ENCODE assay signal across 8 cellular contexts in the genomic region with DNA sequence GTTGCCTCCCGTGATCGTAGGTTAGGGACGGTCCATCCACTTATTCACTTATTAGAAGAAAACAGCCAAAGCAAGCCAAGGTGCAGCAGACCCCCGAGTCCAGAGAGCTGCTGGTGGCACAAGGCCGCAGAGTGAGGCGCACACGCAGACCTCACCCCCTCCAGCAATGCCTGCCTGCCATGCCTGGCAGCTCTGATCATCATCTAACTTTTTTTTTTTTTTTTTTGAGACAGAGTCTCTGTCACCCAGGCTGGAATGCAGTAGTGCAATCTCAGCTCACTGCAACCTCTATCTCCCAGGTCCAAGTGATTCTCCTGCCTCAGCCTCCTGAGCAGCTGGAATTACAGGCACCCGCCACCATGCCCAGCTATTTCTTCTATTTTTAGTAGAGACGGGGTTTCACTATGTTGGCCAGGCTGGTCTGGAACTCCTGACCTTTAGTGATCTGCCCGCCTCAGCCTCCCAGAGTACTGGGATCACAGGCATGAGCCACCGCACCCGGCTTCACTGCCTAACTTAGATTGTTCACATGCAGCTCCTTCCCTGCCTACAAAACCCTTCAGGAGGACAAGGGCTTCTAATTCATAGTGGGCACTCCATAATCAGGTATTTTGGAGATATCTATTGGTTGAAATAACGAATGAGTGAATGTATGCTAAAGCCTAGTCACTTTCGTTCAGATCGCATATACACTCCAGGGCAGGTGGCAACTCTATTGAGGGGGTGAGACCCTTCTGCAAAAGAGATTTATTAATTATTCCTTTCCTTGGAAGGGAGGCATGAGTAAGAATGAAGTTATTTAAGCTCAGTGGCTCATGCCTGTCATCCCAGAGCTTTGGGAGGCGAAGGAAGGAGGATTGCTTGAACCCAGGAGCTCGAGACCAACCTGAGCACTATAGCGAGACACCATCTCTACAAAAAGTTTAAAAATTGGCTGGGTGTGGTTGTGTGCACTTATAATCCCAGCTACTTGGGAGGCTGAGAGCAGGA. TPM values are rescaled to one million over a fixed set of nuclear protein-coding genes. Genes with fewer than 3 reads are reported as not detected.
A peak's percentile ranks its signal among the peaks of the same experiment; 100 is the strongest.
DNase-seq lines count a peak whose midpoint lies in the region; ATAC-seq and TF ChIP-seq lines count a peak whose summit lies in the region.
"Had no signal": no experiment of that assay in that cellular context is flagged by ENCODE, and none has a peak within 500 bp of the region (broad histone marks: within the 10 kb centered on the region; RNA-seq: fewer than 3 reads in every experiment).

No MANE protein-coding gene starts in this region.

- no peak for ATAC-seq in activated T-cell treated with anti-CD3 and anti-CD28 coated beads, Interleukin-2, amount 50 U/mL, for 72 hours (replicated peaks in 1 of 2)
- no peak for ATAC-seq in activated CD8-positive, alpha-beta T cell treated with anti-CD3 and anti-CD28 coated beads for 36 hours

- peak overlapping the region in 1 of 2 donors; percentile 17 for H3K4me3 Mint-ChIP-seq in activated T-cell treated with anti-CD3 and anti-CD28 coated beads, Interleukin-2, amount 50 U/mL, for 72 hours
- H3K4me3 Mint-ChIP-seq in activated CD8-positive, alpha-beta T cell treated with anti-CD3 and anti-CD28 coated beads for 36 hours, result no peak overlapping the region

- DNase-seq in M059J (ENCODE audit: low read depth), result peak; percentile 50
- DNase-seq in brain microvascular endothelial cell, result no peak
- no peak for DNase-seq in transverse colon
- no peak for DNase-seq in activated T-cell treated with anti-CD3 and anti-CD28 coated beads, Interleukin-2, amount 50 U/mL, for 72 hours
- DNase-seq in NCI-H524 (lab: John Stamatoyannopoulos, UW), result no peak
- DNase-seq in activated CD8-positive, alpha-beta T cell treated with anti-CD3 and anti-CD28 coated beads for 36 hours, result no peak

- H3K27ac ChIP-seq in brain microvascular endothelial cell, result peak overlapping the region; percentile 89
- peak overlapping the region; percentile 96 for H3K27ac ChIP-seq in mesodermal cell (ENCODE audit: low read depth, low read length, severe bottlenecking)
- H3K27ac ChIP-seq in transverse colon, result peak overlapping the region; percentile 51 to 79 (median 71)

- H3K4me3 ChIP-seq in brain microvascular endothelial cell (ENCODE audit: low read depth, low read length), result peak overlapping the region; percentile 22
- H3K4me3 ChIP-seq in mesodermal cell (ENCODE audit: extremely low read depth, insufficient read depth, low read length, poor library complexity, severe bottlenecking), result no peak overlapping the region
- H3K4me3 ChIP-seq in transverse colon, result no peak overlapping the region
- H3K4me3 ChIP-seq: body of pancreas had no signal

- intact Hi-C loops in transverse colon (cut with DNase I; ENCODE audit: low total_unique reads), result no loop called here
- intact Hi-C loops in activated CD8-positive, alpha-beta T cell treated with anti-CD3 and anti-CD28 coated beads for 36 hours (cut with micrococcal nuclease), result no loop called here

- H3K4me1 Mint-ChIP-seq in activated T-cell treated with anti-CD3 and anti-CD28 coated beads, Interleukin-2, amount 50 U/mL, for 72 hours (ENCODE audit: low read depth), result peaks cover 18% of the 10 kb centered on the region
- H3K4me1 Mint-ChIP-seq in activated CD8-positive, alpha-beta T cell treated with anti-CD3 and anti-CD28 coated beads for 36 hours (ENCODE audit: low read depth), result peaks cover 10% of the 10 kb centered on the region

- POLR2A ChIA-PET in activated CD8-positive, alpha-beta T cell treated with anti-CD3 and anti-CD28 coated beads for 36 hours (lab: Charles Lee), result no interaction called here

- WGBS in mesodermal cell (ENCODE audit: insufficient coverage in 2 of 2), 2 experiments, result 88 to 90% methylated on average over 11 to 15 of the region's 18 CpGs
- 80 to 91% methylated on average over 4 to 18 of the region's 18 CpGs for WGBS in transverse colon (ENCODE audit: low coverage in 1 of 2), 2 donors

- no peak for TF ChIP-seq POLR2A in transverse colon (IDR thresholded peaks at IDR 0.05)

- H3K9me3 ChIP-seq in mesodermal cell (ENCODE audit: control insufficient read depth, low read length) (no peaks in the 10 kb centered on the region), transverse colon (no peaks in the 10 kb centered on the region)
- H3K9me3 ChIP-seq: body of pancreas had no signal

- peaks cover 30% of the 10 kb centered on the region for H3K27me3 Mint-ChIP-seq in activated T-cell treated with anti-CD3 and anti-CD28 coated beads, Interleukin-2, amount 50 U/mL, for 72 hours (ENCODE audit: low read depth)
- peaks cover 22% of the 10 kb centered on the region for H3K27me3 Mint-ChIP-seq in activated CD8-positive, alpha-beta T cell treated with anti-CD3 and anti-CD28 coated beads for 36 hours

- no peak for TF ChIP-seq EP300 in transverse colon (IDR thresholded peaks at IDR 0.05; ENCODE audit: low read depth)

- H3K36me3 ChIP-seq in brain microvascular endothelial cell (replicated peaks), result no peaks in the 10 kb centered on the region
- H3K36me3 ChIP-seq in mesodermal cell (ENCODE audit: control insufficient read depth, insufficient read depth, low read length), result no peaks in the 10 kb centered on the region
- no peaks in the 10 kb centered on the region for H3K36me3 ChIP-seq in transverse colon

- TF ChIP-seq CTCF in brain microvascular endothelial cell (IDR thresholded peaks at IDR 0.05; ENCODE audit: low read depth, low read length, missing control alignments) (no peak), transverse colon (IDR thresholded peaks at IDR 0.05) (no peak)
- TF ChIP-seq CTCF in activated CD8-positive, alpha-beta T cell treated with anti-CD3 and anti-CD28 coated beads for 36 hours (IDR thresholded peaks at IDR 0.05), result no peak

- H3K27ac Mint-ChIP-seq in activated T-cell treated with anti-CD3 and anti-CD28 coated beads, Interleukin-2, amount 50 U/mL, for 72 hours, result no peak overlapping the region
- no peak overlapping the region for H3K27ac Mint-ChIP-seq in activated CD8-positive, alpha-beta T cell treated with anti-CD3 and anti-CD28 coated beads for 36 hours

- CTCF ChIA-PET in activated CD8-positive, alpha-beta T cell treated with anti-CD3 and anti-CD28 coated beads for 36 hours (lab: Charles Lee), result interaction anchor here (0.6 to 1.4 kb wide), 4 partner anchors 24 to 190 kb away, joined by 3 to 4 read pairs (median 4); no protein-coding TSS in a partner anchor

- H3K4me1 ChIP-seq in mesodermal cell (ENCODE audit: control insufficient read depth, insufficient read depth, low read length, poor library complexity, severe bottlenecking) (peaks cover 25% of the 10 kb centered on the region), transverse colon (peaks cover 6 to 19% (median 12%) of the 10 kb centered on the region in 4 donors)

- no peaks in the 10 kb centered on the region for H3K36me3 Mint-ChIP-seq in activated T-cell treated with anti-CD3 and anti-CD28 coated beads, Interleukin-2, amount 50 U/mL, for 72 hours (ENCODE audit: insufficient read depth in 2 of 2)
- no peaks in the 10 kb centered on the region for H3K36me3 Mint-ChIP-seq in activated CD8-positive, alpha-beta T cell treated with anti-CD3 and anti-CD28 coated beads for 36 hours (ENCODE audit: low read depth)

- H3K27me3 ChIP-seq in brain microvascular endothelial cell (replicated peaks) (no peaks in the 10 kb centered on the region), transverse colon (no peaks in the 10 kb centered on the region)
- H3K27me3 ChIP-seq: body of pancreas had no signal

- H3K9me3 Mint-ChIP-seq in activated T-cell treated with anti-CD3 and anti-CD28 coated beads, Interleukin-2, amount 50 U/mL, for 72 hours, result no peaks in the 10 kb centered on the region
- H3K9me3 Mint-ChIP-seq in activated CD8-positive, alpha-beta T cell treated with anti-CD3 and anti-CD28 coated beads for 36 hours, result no peaks in the 10 kb centered on the region

- in situ Hi-C loops in brain microvascular endothelial cell (cut with HindIII; ENCODE audit: low pct_ligation_motif_present, low sequenced_read_pairs) (no loop called here), transverse colon (cut with MboI; ENCODE audit: low pct_ligation_motif_present in 1 of 4, low pct_unique_long_range_greater_than_20kb in 1 of 4, low sequenced_read_pairs in 3 of 4) (no loop called here)

RNA-seq across cellular contexts. Expression of gene TRIM56, which starts 15.9 kb away (rescaled TPM):
- 4.2 and 11.9 TPM in 2 replicates for total RNA-seq in M059J (2014; rRNA removed; shearing (Covaris generic))
- 4.3 TPM for polyA plus RNA-seq in mesodermal cell (2013, experiment 1 of 2)
- 4.8 TPM for polyA plus RNA-seq in mesodermal cell (2013, experiment 2 of 2)
- 10 to 100 TPM; 23.8 to 50.0 (median 35.1) TPM for total RNA-seq in transverse colon
- 10 to 100 TPM; 44.5 to 50.2 TPM for total RNA-seq in activated T-cell treated with anti-CD3 and anti-CD28 coated beads, Interleukin-2, amount 50 U/mL, for 72 hours
- total RNA-seq in activated CD8-positive, alpha-beta T cell treated with anti-CD3 and anti-CD28 coated beads for 36 hours, result 10 to 100 TPM; 40.1 to 42.3 TPM

RNA-seq across cellular contexts. Expression of gene SERPINE1, which starts 25.8 kb away (rescaled TPM):
- total RNA-seq in M059J (2014; rRNA removed; shearing (Covaris generic)), result 102 and 119 TPM in 2 replicates
- polyA plus RNA-seq in mesodermal cell (2013, experiment 1 of 2), result 150 TPM
- polyA plus RNA-seq in mesodermal cell (2013, experiment 2 of 2), result 117 TPM
- 10 to 100 TPM in 1 of 4 donors, 1 to 10 TPM in 3; 1.3 to 26.2 (median 5.5) TPM for total RNA-seq in transverse colon
- under 1 TPM in 1 of 2 donors, not detected in 1; 0.14 TPM for total RNA-seq in activated T-cell treated with anti-CD3 and anti-CD28 coated beads, Interleukin-2, amount 50 U/mL, for 72 hours
- 1 to 10 TPM; 1.2 to 1.3 TPM for total RNA-seq in activated CD8-positive, alpha-beta T cell treated with anti-CD3 and anti-CD28 coated beads for 36 hours

RNA-seq across cellular contexts. Expression of gene AP1S1, which starts 53.1 kb away (rescaled TPM):
- 97.2 and 106 TPM in 2 replicates for total RNA-seq in M059J (2014; rRNA removed; shearing (Covaris generic))
- polyA plus RNA-seq in mesodermal cell (2013, experiment 1 of 2), result 98.7 TPM
- polyA plus RNA-seq in mesodermal cell (2013, experiment 2 of 2), result 82.7 TPM
- total RNA-seq in transverse colon, result 10 to 100 TPM; 18.3 to 87.3 (median 54.0) TPM
- total RNA-seq in activated T-cell treated with anti-CD3 and anti-CD28 coated beads, Interleukin-2, amount 50 U/mL, for 72 hours, result 10 to 100 TPM; 23.4 to 28.4 TPM
- 10 to 100 TPM; 35.6 to 39.5 TPM for total RNA-seq in activated CD8-positive, alpha-beta T cell treated with anti-CD3 and anti-CD28 coated beads for 36 hours
